ENCODE assay signal across 1 cellular context in the genomic region with DNA sequence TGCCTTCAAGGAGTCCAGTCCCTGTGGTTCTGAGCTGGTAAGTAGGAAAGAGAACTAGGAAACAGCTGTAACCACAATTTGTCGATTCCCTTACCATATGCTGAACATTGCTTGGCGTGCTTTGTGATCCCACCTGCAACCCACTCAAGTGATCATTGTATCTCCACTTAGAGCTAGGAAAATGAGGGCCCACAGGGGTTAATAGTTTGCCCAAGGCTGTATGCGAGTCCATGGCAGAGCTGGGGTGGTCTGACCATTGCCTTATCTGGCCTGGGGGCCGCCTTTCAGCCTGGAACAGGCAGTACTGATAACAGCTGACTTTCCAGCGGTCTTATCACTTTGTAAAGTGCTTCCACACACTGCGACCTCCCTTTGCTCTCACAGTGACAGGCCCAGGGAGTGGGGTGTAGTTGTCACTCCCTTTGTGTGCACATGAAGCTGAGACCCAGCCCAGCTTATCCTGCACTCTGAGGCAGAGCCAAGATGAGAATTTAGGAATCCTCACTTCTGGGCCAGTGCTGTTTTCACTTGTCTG.
TF ChIP-seq lines count a peak whose summit lies in the region.

No MANE protein-coding gene starts in this region.

TF ChIP-seq in K562, 482 proteins besides CTCF, POLR2A, EP300 and RAD21 (continued from another document and continues in another):
- TF ChIP-seq MGA (IDR thresholded peaks at IDR 0.05) (peak; percentile 45; the same call in 1 of the 2 replicates), RBFOX2 (IDR thresholded peaks at IDR 0.05; ENCODE audit: low read depth, low read length) (peak; percentile 44), TCF3 (CRISPR knock-in tag; IDR thresholded peaks at IDR 0.05) (peak; percentile 96), XRCC5 (IDR thresholded peaks at IDR 0.05; ENCODE audit: low read depth, low read length) (peak; percentile 51; the same call in 1 of the 2 replicates), ID3 (CRISPR knock-in tag; IDR thresholded peaks at IDR 0.05) (no peak), ID3 (tag; IDR thresholded peaks at IDR 0.05) (peak; percentile 88), ZNF324 (CRISPR knock-in tag; IDR thresholded peaks at IDR 0.05) (no peak), ZNF584 (CRISPR knock-in tag; IDR thresholded peaks at IDR 0.05; ENCODE audit: low read depth) (peak; percentile 70; the same call in 1 of the 2 replicates), SPI1 (IDR thresholded peaks at IDR 0.05; ENCODE audit: borderline replicate concordance, low read depth, low read length) (no peak), TAF1 (IDR thresholded peaks at IDR 0.05; ENCODE audit: control insufficient read depth, extremely low read depth, insufficient read depth, low read length, severe bottlenecking) (peak; percentile 21), POLR2B (IDR thresholded peaks at IDR 0.05; ENCODE audit: low read depth, partially characterized antibody) (no peak), ZNF778 (CRISPR knock-in tag; IDR thresholded peaks at IDR 0.05) (no peak), ZNF589 (CRISPR knock-in tag; IDR thresholded peaks at IDR 0.05; ENCODE audit: low read depth) (peak; percentile 85), DPF2 (IDR thresholded peaks at IDR 0.05) (peak; percentile 97), TAF9B (IDR thresholded peaks at IDR 0.05; ENCODE audit: partially characterized antibody) (peak; percentile 45), GABPB1 (CRISPR knock-in tag; IDR thresholded peaks at IDR 0.05) (0 out of 2 replicates have a peak, but pooled peaks have one; percentile 24), PKNOX1 (IDR thresholded peaks at IDR 0.05) (peak; percentile 84), ZNF583 (CRISPR knock-in tag; IDR thresholded peaks at IDR 0.05) (peak; percentile 48; the same call in 1 of the 2 replicates), ZC3H8 (IDR thresholded peaks at IDR 0.05) (no peak), REST (CRISPR knock-in tag; IDR thresholded peaks at IDR 0.05; ENCODE audit: low read depth) (0 out of 2 replicates have a peak, but pooled peaks have one; percentile 36)
- TF ChIP-seq, protein P1, sequence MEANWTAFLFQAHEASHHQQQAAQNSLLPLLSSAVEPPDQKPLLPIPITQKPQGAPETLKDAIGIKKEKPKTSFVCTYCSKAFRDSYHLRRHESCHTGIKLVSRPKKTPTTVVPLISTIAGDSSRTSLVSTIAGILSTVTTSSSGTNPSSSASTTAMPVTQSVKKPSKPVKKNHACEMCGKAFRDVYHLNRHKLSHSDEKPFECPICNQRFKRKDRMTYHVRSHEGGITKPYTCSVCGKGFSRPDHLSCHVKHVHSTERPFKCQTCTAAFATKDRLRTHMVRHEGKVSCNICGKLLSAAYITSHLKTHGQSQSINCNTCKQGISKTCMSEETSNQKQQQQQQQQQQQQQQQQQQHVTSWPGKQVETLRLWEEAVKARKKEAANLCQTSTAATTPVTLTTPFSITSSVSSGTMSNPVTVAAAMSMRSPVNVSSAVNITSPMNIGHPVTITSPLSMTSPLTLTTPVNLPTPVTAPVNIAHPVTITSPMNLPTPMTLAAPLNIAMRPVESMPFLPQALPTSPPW (CRISPR knock-in tag; IDR thresholded peaks at IDR 0.05), result peak; percentile 68
- TF ChIP-seq, protein P2, sequence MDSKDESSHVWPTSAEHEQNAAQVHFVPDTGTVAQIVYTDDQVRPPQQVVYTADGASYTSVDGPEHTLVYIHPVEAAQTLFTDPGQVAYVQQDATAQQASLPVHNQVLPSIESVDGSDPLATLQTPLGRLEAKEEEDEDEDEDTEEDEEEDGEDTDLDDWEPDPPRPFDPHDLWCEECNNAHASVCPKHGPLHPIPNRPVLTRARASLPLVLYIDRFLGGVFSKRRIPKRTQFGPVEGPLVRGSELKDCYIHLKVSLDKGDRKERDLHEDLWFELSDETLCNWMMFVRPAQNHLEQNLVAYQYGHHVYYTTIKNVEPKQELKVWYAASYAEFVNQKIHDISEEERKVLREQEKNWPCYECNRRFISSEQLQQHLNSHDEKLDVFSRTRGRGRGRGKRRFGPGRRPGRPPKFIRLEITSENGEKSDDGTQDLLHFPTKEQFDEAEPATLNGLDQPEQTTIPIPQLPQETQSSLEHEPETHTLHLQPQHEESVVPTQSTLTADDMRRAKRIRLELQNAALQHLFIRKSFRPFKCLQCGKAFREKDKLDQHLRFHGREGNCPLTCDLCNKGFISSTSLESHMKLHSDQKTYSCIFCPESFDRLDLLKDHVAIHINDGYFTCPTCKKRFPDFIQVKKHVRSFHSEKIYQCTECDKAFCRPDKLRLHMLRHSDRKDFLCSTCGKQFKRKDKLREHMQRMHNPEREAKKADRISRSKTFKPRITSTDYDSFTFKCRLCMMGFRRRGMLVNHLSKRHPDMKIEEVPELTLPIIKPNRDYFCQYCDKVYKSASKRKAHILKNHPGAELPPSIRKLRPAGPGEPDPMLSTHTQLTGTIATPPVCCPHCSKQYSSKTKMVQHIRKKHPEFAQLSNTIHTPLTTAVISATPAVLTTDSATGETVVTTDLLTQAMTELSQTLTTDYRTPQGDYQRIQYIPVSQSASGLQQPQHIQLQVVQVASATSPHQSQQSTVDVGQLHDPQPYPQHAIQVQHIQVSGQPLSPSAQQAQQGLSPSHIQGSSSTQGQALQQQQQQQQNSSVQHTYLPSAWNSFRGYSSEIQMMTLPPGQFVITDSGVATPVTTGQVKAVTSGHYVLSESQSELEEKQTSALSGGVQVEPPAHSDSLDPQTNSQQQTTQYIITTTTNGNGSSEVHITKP (IDR thresholded peaks at IDR 0.05; ENCODE audit: partially characterized antibody), result peak; percentile 32
- TF ChIP-seq, protein P3, sequence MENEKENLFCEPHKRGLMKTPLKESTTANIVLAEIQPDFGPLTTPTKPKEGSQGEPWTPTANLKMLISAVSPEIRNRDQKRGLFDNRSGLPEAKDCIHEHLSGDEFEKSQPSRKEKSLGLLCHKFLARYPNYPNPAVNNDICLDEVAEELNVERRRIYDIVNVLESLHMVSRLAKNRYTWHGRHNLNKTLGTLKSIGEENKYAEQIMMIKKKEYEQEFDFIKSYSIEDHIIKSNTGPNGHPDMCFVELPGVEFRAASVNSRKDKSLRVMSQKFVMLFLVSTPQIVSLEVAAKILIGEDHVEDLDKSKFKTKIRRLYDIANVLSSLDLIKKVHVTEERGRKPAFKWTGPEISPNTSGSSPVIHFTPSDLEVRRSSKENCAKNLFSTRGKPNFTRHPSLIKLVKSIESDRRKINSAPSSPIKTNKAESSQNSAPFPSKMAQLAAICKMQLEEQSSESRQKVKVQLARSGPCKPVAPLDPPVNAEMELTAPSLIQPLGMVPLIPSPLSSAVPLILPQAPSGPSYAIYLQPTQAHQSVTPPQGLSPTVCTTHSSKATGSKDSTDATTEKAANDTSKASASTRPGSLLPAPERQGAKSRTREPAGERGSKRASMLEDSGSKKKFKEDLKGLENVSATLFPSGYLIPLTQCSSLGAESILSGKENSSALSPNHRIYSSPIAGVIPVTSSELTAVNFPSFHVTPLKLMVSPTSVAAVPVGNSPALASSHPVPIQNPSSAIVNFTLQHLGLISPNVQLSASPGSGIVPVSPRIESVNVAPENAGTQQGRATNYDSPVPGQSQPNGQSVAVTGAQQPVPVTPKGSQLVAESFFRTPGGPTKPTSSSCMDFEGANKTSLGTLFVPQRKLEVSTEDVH (IDR thresholded peaks at IDR 0.05; ENCODE audit: low read depth, partially characterized antibody), result peak; percentile 16
